In genomic region chr10:69872326-69872725, GRCh38 we compare ENCODE assay signal across 28 cellular contexts.
"Had no signal": no experiment of that assay in that cellular context is flagged by ENCODE, and none has a peak within 500 bp of the region (broad histone marks: within the 10 kb centered on the region; RNA-seq: fewer than 3 reads in every experiment).

No MANE protein-coding gene starts in this region.

- H3K4me3 ChIP-seq: ascending aorta, esophagus muscularis mucosa, gastrocnemius medialis had no signal

- FAIRE-seq: colon had no signal

- H3K27ac ChIP-seq: ascending aorta, esophagus muscularis mucosa, foreskin keratinocyte, gastrocnemius medialis had no signal

- H3K4me1 ChIP-seq: ascending aorta, gastrocnemius medialis had no signal

- DNase-seq: activated CD4-positive, alpha-beta memory T cell treated with anti-CD3 and anti-CD28 coated beads for 36 hours; activated CD4-positive, alpha-beta T cell treated with anti-CD3 and anti-CD28 coated beads for 36 hours; activated CD4-positive, alpha-beta T cell treated with anti-CD3 and anti-CD28 coated beads, Interleukin-2, amount 10 ng/mL, durations not matched to agents 24 days and 14 days; activated CD4-positive, CD25-positive, alpha-beta regulatory T cell; activated CD4-positive, CD25-positive, alpha-beta regulatory T cell treated with anti-CD3 and anti-CD28 coated beads, Interleukin-2, amount 50 U/mL, for 72 hours; activated CD8-positive, alpha-beta memory T cell treated with anti-CD3 and anti-CD28 coated beads, Interleukin-2, amount 10 ng/mL, durations not matched to agents 7 days and 5 days; activated CD8-positive, alpha-beta memory T cell treated with anti-CD3 and anti-CD28 coated beads, Interleukin-2, amount 50 U/mL, for 4 hours; activated CD8-positive, alpha-beta T cell treated with anti-CD3 and anti-CD28 coated beads, Interleukin-2, amount 10 ng/mL, durations not matched to agents 7 days and 5 days; activated gamma-delta T cell; activated naive CD4-positive, alpha-beta T cell; activated naive CD4-positive, alpha-beta T cell treated with anti-CD3 and anti-CD28 coated beads, Interleukin-2, amount 10 ng/mL, durations not matched to agents 7 days and 5 days; activated naive CD8-positive, alpha-beta T cell treated with anti-CD3 and anti-CD28 coated beads, Interleukin-2, amount 10 ng/mL, durations not matched to agents 7 days and 5 days; activated T-cell treated with anti-CD3 and anti-CD28 coated beads, Interleukin-2, amount 50 U/mL, for 1 hour; activated T-cell treated with anti-CD3 and anti-CD28 coated beads, Interleukin-2, amount 50 U/mL, for 72 hours; caudate nucleus; cortex of kidney; dermis blood vessel endothelial cell; effector CD4-positive, alpha-beta T cell; effector memory CD8-positive, alpha-beta T cell; erythroblast; foreskin keratinocyte; gastrocnemius medialis; glutamatergic neuron; T-helper 2 cell had no signal

- H3K27me3 ChIP-seq: ascending aorta, esophagus muscularis mucosa, foreskin keratinocyte, gastrocnemius medialis had no signal

- ATAC-seq: activated CD4-positive, alpha-beta T cell treated with anti-CD3 and anti-CD28 coated beads for 36 hours; activated CD8-positive, alpha-beta memory T cell treated with anti-CD3 and anti-CD28 coated beads, Interleukin-2, amount 10 ng/mL, durations not matched to agents 7 days and 5 days; activated CD8-positive, alpha-beta T cell treated with anti-CD3 and anti-CD28 coated beads, Interleukin-2, amount 10 ng/mL, durations not matched to agents 7 days and 5 days; activated naive CD4-positive, alpha-beta T cell treated with anti-CD3 and anti-CD28 coated beads, Interleukin-2, amount 50 U/mL, for 72 hours; activated T-cell treated with anti-CD3 and anti-CD28 coated beads, Interleukin-2, amount 50 U/mL, for 72 hours; effector memory CD8-positive, alpha-beta T cell; foreskin keratinocyte; gastrocnemius medialis had no signal

- H3K36me3 ChIP-seq: esophagus muscularis mucosa, gastrocnemius medialis had no signal

- H3K9me3 ChIP-seq: ascending aorta, esophagus muscularis mucosa, gastrocnemius medialis had no signal
